ENCODE assay signal across 1 cellular context in genomic region chr6:158559895-158560786, GRCh38.
TF ChIP-seq lines count a peak whose summit lies in the region.

Gene TMEM181 (plus strand): TSS chr6:158560091. CDS start chr6:158560225, 134 bp downstream.

TF ChIP-seq in K562, 482 proteins besides CTCF, POLR2A, EP300 and RAD21 (continued from another document and continues in another):
- no peak; the same call in 1 of the 2 replicates for TF ChIP-seq MGA (IDR thresholded peaks at IDR 0.05)
- TF ChIP-seq PRMT5 (CRISPR knock-in tag; IDR thresholded peaks at IDR 0.05), result no peak
- TF ChIP-seq TCFL5 (CRISPR knock-in tag; conservative IDR thresholded peaks at IDR 0.05), result no peak
- no peak for TF ChIP-seq PRPF4 (IDR thresholded peaks at IDR 0.05; ENCODE audit: insufficient read depth, low read depth, low read length, poor library complexity, severe bottlenecking)
- no peak for TF ChIP-seq PRDM10 (IDR thresholded peaks at IDR 0.05; ENCODE audit: partially characterized antibody)
- no peak for TF ChIP-seq MYNN (IDR thresholded peaks at IDR 0.05)
- TF ChIP-seq MYNN (CRISPR knock-in tag; IDR thresholded peaks at IDR 0.05), result no peak
- no peak for TF ChIP-seq PTBP1 (IDR thresholded peaks at IDR 0.05; ENCODE audit: low read depth, low read length)
- no peak for TF ChIP-seq RFX1 (IDR thresholded peaks at IDR 0.05)
- no peak for TF ChIP-seq PHB (CRISPR knock-in tag; IDR thresholded peaks at IDR 0.05)
- peak; percentile 84 for TF ChIP-seq SMAD4 (CRISPR knock-in tag; conservative IDR thresholded peaks at IDR 0.05)
- peak; percentile 37 for TF ChIP-seq HNRNPH1 (optimal IDR thresholded peaks at IDR 0.05; ENCODE audit: low read depth, low read length)
- no peak for TF ChIP-seq BCL6 (CRISPR knock-in tag; IDR thresholded peaks at IDR 0.05)
- peak; percentile 64 for TF ChIP-seq TBP (optimal IDR thresholded peaks at IDR 0.05; ENCODE audit: low read depth, low read length)
- peak; percentile 98 for TF ChIP-seq BHLHE40 (IDR thresholded peaks at IDR 0.05; ENCODE audit: low read length)
- TF ChIP-seq KDM1A (IDR thresholded peaks at IDR 0.05), result no peak
- no peak for TF ChIP-seq BRF1 (IDR thresholded peaks at IDR 0.05; ENCODE audit: borderline replicate concordance, extremely low read depth, insufficient read length)
- TF ChIP-seq SP2 (IDR thresholded peaks at IDR 0.05; ENCODE audit: extremely low read depth, low read depth, low read length, poor library complexity, severe bottlenecking), result no peak
- no peak for TF ChIP-seq SETDB1 (IDR thresholded peaks at IDR 0.05; ENCODE audit: low read length)
- no peak for TF ChIP-seq ZNF785 (CRISPR knock-in tag; IDR thresholded peaks at IDR 0.05)
- TF ChIP-seq TFAP4 (CRISPR knock-in tag; IDR thresholded peaks at IDR 0.05; ENCODE audit: borderline replicate concordance), result peak; percentile 23
- no peak for TF ChIP-seq ZNF764 (CRISPR knock-in tag; IDR thresholded peaks at IDR 0.05; ENCODE audit: low read depth)
- no peak for TF ChIP-seq PHF21A (IDR thresholded peaks at IDR 0.05; ENCODE audit: borderline replicate concordance, low read depth)
- peak; percentile 75 for TF ChIP-seq EGR1 (conservative IDR thresholded peaks at IDR 0.05)
- 0 out of 2 replicates have a peak, but pooled peaks have one; percentile 56 for TF ChIP-seq ZFPM2 (CRISPR knock-in tag; IDR thresholded peaks at IDR 0.05)
- no peak for TF ChIP-seq DDX20 (tag; IDR thresholded peaks at IDR 0.05; ENCODE audit: low read depth)
- no peak for TF ChIP-seq HMBOX1 (IDR thresholded peaks at IDR 0.05)
- TF ChIP-seq RBM25 (IDR thresholded peaks at IDR 0.05; ENCODE audit: low read depth, low read length, severe bottlenecking), result peak; percentile 48
- no peak for TF ChIP-seq GATAD2B (IDR thresholded peaks at IDR 0.05; ENCODE audit: borderline replicate concordance)
- no peak for TF ChIP-seq KDM4B (IDR thresholded peaks at IDR 0.05; ENCODE audit: borderline replicate concordance in 2 of 2, low read depth in 1 of 2)
- no peak for TF ChIP-seq ESRRB (CRISPR knock-in tag; IDR thresholded peaks at IDR 0.05; ENCODE audit: borderline replicate concordance)
- TF ChIP-seq FOXP4 (CRISPR knock-in tag; IDR thresholded peaks at IDR 0.05; ENCODE audit: borderline replicate concordance), result 0 out of 2 replicates have a peak, but pooled peaks have one; percentile 81
- TF ChIP-seq ZNF212 (CRISPR knock-in tag; IDR thresholded peaks at IDR 0.05), result 0 out of 2 replicates have a peak, but pooled peaks have one; percentile 28
- TF ChIP-seq MEF2D (tag; conservative IDR thresholded peaks at IDR 0.05; ENCODE audit: low read depth), result no peak
- peak; percentile 67; the same call in 1 of the 2 replicates for TF ChIP-seq ZNF766 (CRISPR knock-in tag; conservative IDR thresholded peaks at IDR 0.05)
- TF ChIP-seq CEBPZ (IDR thresholded peaks at IDR 0.05; ENCODE audit: borderline replicate concordance, low read depth, low read length), result no peak
- no peak for TF ChIP-seq RBM17 (IDR thresholded peaks at IDR 0.05; ENCODE audit: borderline replicate concordance, low read depth, low read length)
- TF ChIP-seq HNRNPL (IDR thresholded peaks at IDR 0.05; ENCODE audit: low read depth, low read length), result no peak; the same call in none of the 2 replicates
- TF ChIP-seq EP400 (IDR thresholded peaks at IDR 0.05), result peak; percentile 59; the same call in 1 of the 2 replicates
